Comparison of ENCODE assay signal across 10 cellular contexts in the genomic region with DNA sequence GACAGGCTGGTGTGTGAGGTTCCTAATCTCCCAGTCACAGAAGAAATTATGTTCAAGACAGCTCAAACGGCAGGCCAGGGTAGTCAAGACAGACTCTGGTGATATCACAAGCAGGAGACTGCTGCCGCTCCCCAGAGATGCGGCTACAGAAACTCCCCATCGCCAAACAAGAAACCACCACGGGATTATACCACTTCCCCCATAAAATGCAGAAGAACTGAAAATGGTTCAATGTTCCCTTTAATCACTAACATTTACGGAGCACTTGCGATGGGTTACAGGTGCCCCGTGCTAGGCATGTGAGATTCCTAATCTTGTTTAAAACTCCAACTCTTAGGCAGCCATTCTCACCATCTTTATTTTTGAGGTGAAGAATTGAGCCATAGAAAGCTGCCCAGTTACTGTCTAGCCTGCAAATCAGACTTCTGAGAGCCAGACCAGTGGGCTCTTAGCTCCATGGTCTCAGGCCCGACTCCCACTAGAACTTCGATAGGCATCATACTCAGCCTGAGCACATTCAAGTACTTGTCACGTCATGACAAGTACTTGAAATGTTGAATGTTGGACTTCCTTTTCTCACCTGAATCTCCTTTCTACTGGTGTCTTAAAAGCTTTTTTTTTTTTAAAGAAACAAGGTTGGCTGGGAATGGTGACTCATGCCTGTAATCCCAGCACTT. TPM values are rescaled to one million over a fixed set of nuclear protein-coding genes. Genes with fewer than 3 reads are reported as not detected.
DNase-seq lines count a peak whose midpoint lies in the region; ATAC-seq and TF ChIP-seq lines count a peak whose summit lies in the region.
"Had no signal": no experiment of that assay in that cellular context is flagged by ENCODE, and none has a peak within 500 bp of the region (broad histone marks: within the 10 kb centered on the region; RNA-seq: fewer than 3 reads in every experiment).

No MANE protein-coding gene starts in this region.

- H3K36me3 ChIP-seq in muscle layer of duodenum (ENCODE audit: control insufficient read depth in 1 of 2, insufficient read depth in 2 of 2, low read length in 2 of 2): peaks cover 33 to 36% of the 10 kb centered on the region in 2 donors
- H3K36me3 ChIP-seq in ascending aorta: peaks cover 49 to 56% of the 10 kb centered on the region in 2 donors

- H3K9me3 ChIP-seq in muscle layer of duodenum (ENCODE audit: control insufficient read depth in 1 of 2, low read length in 2 of 2) (no peaks in the 10 kb centered on the region), ascending aorta (no peaks in the 10 kb centered on the region)

- H3K36me3 Mint-ChIP-seq in activated B cell treated with CpG ODN at 0.5 μM for 24 hours (ENCODE audit: low read depth): peaks cover 45% of the 10 kb centered on the region

- H3K4me3 Mint-ChIP-seq in activated B cell treated with CpG ODN at 0.5 μM for 24 hours: peak overlapping the region; percentile 16

- peak overlapping the region; percentile 64 for H3K27ac ChIP-seq in muscle layer of duodenum (ENCODE audit: low read length)
- peak overlapping the region in 1 of 2 donors; percentile 10 for H3K27ac ChIP-seq in ascending aorta

- DNase-seq in activated B cell treated with CpG ODN at 0.5 μM for 24 hours (peak; percentile 32), C1 segment of cervical spinal cord (lab: John Stamatoyannopoulos, UW) (no peak), amygdala (lab: John Stamatoyannopoulos, UW) (no peak), SHP77 treated with DMSO at 0.1 percent for 48 hours (lab: John Stamatoyannopoulos, UW) (no peak), ascending aorta (ENCODE audit: low spot score in 2 of 2) (no peak)
- DNase-seq: glutamatergic neuron, NCI-H1417 treated with DMSO at 0.1 percent for 48 hours had no signal

- H3K4me1 Mint-ChIP-seq in activated B cell treated with CpG ODN at 0.5 μM for 24 hours: peaks cover 13% of the 10 kb centered on the region

- intact Hi-C loops in activated B cell treated with CpG ODN at 0.5 μM for 24 hours (cut with micrococcal nuclease): loop anchor here (1.0 to 5.0 kb wide), 3 partner anchors 15 to 58 kb away; a partner anchor contains a TSS
- intact Hi-C loops in ascending aorta (cut with DNase I): no loop called here

- POLR2A ChIA-PET in activated B cell treated with CpG ODN at 0.5 μM for 24 hours (lab: Charles Lee): interaction anchor here (0.5 to 1.5 kb wide), 5 partner anchors 25 to 902 kb away, joined by 3 to 5 read pairs (median 4); no protein-coding TSS in a partner anchor

- H3K27ac Mint-ChIP-seq in activated B cell treated with CpG ODN at 0.5 μM for 24 hours: peak overlapping the region; percentile 50

- no peaks in the 10 kb centered on the region for H3K27me3 Mint-ChIP-seq in activated B cell treated with CpG ODN at 0.5 μM for 24 hours

- H3K9me3 Mint-ChIP-seq in activated B cell treated with CpG ODN at 0.5 μM for 24 hours: no peaks in the 10 kb centered on the region

- CTCF ChIA-PET in activated B cell treated with CpG ODN at 0.5 μM for 24 hours (lab: Charles Lee): interaction anchor here (1.0 to 1.8 kb wide), 6 partner anchors 19 to 221 kb away, joined by 3 to 8 read pairs (median 4); no protein-coding TSS in a partner anchor

- H3K4me3 ChIP-seq in GM08714 (ENCODE audit: low read length) (peak overlapping the region; percentile 24; the same call in 1 of the 2 replicates), muscle layer of duodenum (ENCODE audit: low read depth in 1 of 2, low read length in 2 of 2) (no peak overlapping the region), ascending aorta (no peak overlapping the region)

- ATAC-seq in HG02759 (IDR thresholded peaks at IDR 0.05; ENCODE audit: unreplicated experiment) (peak; percentile 44), activated B cell treated with CpG ODN at 0.5 μM for 24 hours (ENCODE audit: low read depth) (peak; percentile 99)

- H3K4me1 ChIP-seq in muscle layer of duodenum (ENCODE audit: control insufficient read depth in 1 of 2, insufficient read depth in 2 of 2, low read length in 2 of 2) (peaks cover 4 to 10% of the 10 kb centered on the region in 2 donors), ascending aorta (no peaks in the 10 kb centered on the region)

- H3K27me3 ChIP-seq in muscle layer of duodenum (ENCODE audit: low read depth, low read length): no peaks in the 10 kb centered on the region
- no peaks in the 10 kb centered on the region for H3K27me3 ChIP-seq in ascending aorta

- TF ChIP-seq CTCF in activated B cell treated with CpG ODN at 0.5 μM for 24 hours (IDR thresholded peaks at IDR 0.05) (no peak), ascending aorta (IDR thresholded peaks at IDR 0.05) (no peak)

RNA-seq across cellular contexts. Expression of a gene that starts 58.4 kb away (rescaled TPM):
- 12.9 and 13.7 TPM in 2 replicates for total RNA-seq in activated B cell treated with CpG ODN at 0.5 μM for 24 hours
- total RNA-seq in ascending aorta: 63.3 TPM
